ENCODE assay signal across 9 cellular contexts in genomic region chr2:95242084-95242483, GRCh38. TPM values are rescaled to one million over a fixed set of nuclear protein-coding genes. Genes with fewer than 3 reads are reported as not detected.
"Had no signal": no experiment of that assay in that cellular context is flagged by ENCODE, and none has a peak within 500 bp of the region (broad histone marks: within the 10 kb centered on the region; RNA-seq: fewer than 3 reads in every experiment).

No MANE protein-coding gene starts in this region.

RNA-seq across cellular contexts. Expression of gene PROM2, which starts 32.2 kb away (rescaled TPM):
- total RNA-seq: ascending aorta had no signal

RNA-seq across cellular contexts. Expression of gene KCNIP3, which starts 55.1 kb away (rescaled TPM):
- total RNA-seq: activated naive CD4-positive, alpha-beta T cell treated with anti-CD3 and anti-CD28 coated beads for 36 hours; activated naive CD4-positive, alpha-beta T cell treated with anti-CD3 and anti-CD28 coated beads, Interleukin-2, amount 50 U/mL, for 72 hours; activated naive CD8-positive, alpha-beta T cell treated with anti-CD3 and anti-CD28 coated beads for 36 hours; activated naive CD8-positive, alpha-beta T cell treated with anti-CD3 and anti-CD28 coated beads, Interleukin-2, amount 10 ng/mL, durations not matched to agents 7 days and 5 days; activated T-cell treated with anti-CD3 and anti-CD28 coated beads, Interleukin-2, amount 50 U/mL, for 4 hours; activated T-cell treated with anti-CD3 and anti-CD28 coated beads, Interleukin-2, amount 50 U/mL, for 72 hours; activated T-helper 1 cell treated with anti-CD3 and anti-CD28 coated beads, Interleukin-12 subunit alpha, Interleukin-12 subunit beta, Interleukin-2, Interleukin-4 antibody, amounts not matched to agents 30 ng/mL and 10 ng/mL and 1 ng/mL, durations not matched to agents 14 hours and 24 hours and 36 hours; activated T-helper 17 cell treated with anti-CD3 and anti-CD28 coated beads, Interleukin-2, amount 50 U/mL, for 72 hours had no signal
